ENCODE assay signal across 23 cellular contexts in genomic region chr4:73706811-73707210, GRCh38.
"Had no signal": no experiment of that assay in that cellular context is flagged by ENCODE, and none has a peak within 500 bp of the region (broad histone marks: within the 10 kb centered on the region; RNA-seq: fewer than 3 reads in every experiment).

No MANE protein-coding gene starts in this region.

- H3K36me3 Mint-ChIP-seq: activated naive CD4-positive, alpha-beta T cell treated with anti-CD3 and anti-CD28 coated beads, Interleukin-2, amount 10 ng/mL, durations not matched to agents 7 days and 5 days; activated naive CD8-positive, alpha-beta T cell treated with anti-CD3 and anti-CD28 coated beads, Interleukin-2, amount 10 ng/mL, durations not matched to agents 7 days and 5 days; natural killer cell; neural progenitor cell had no signal

- H3K4me1 Mint-ChIP-seq: activated naive CD4-positive, alpha-beta T cell treated with anti-CD3 and anti-CD28 coated beads, Interleukin-2, amount 10 ng/mL, durations not matched to agents 7 days and 5 days; natural killer cell had no signal

- H3K9ac ChIP-seq: neural progenitor cell had no signal

- H2AFZ ChIP-seq: neural progenitor cell had no signal

- ATAC-seq: left lung, lower lobe of right lung, natural killer cell, upper lobe of right lung had no signal

- H3K9me3 ChIP-seq: esophagus muscularis mucosa, left lung, lower lobe of right lung, right atrium auricular region, suprapubic skin, tibial artery, upper lobe of right lung had no signal

- H3K27ac Mint-ChIP-seq: activated CD4-positive, alpha-beta memory T cell treated with anti-CD3 and anti-CD28 coated beads, Interleukin-2, amount 10 ng/mL, durations not matched to agents 7 days and 5 days; activated CD4-positive, alpha-beta T cell treated with anti-CD3 and anti-CD28 coated beads, Interleukin-2, amount 10 ng/mL, durations not matched to agents 7 days and 5 days; activated naive CD4-positive, alpha-beta T cell treated with anti-CD3 and anti-CD28 coated beads, Interleukin-2, amount 10 ng/mL, durations not matched to agents 7 days and 5 days; activated naive CD8-positive, alpha-beta T cell treated with anti-CD3 and anti-CD28 coated beads, Interleukin-2, amount 10 ng/mL, durations not matched to agents 7 days and 5 days; activated T-cell treated with anti-CD3 and anti-CD28 coated beads, Interleukin-2, amount 50 U/mL, for 24 hours; natural killer cell; neural progenitor cell had no signal

- H3K27me3 ChIP-seq: esophagus muscularis mucosa, left lung, neural progenitor cell, right atrium auricular region, suprapubic skin, tibial artery, upper lobe of right lung had no signal

- H3K27me3 Mint-ChIP-seq: activated CD4-positive, alpha-beta memory T cell treated with anti-CD3 and anti-CD28 coated beads, Interleukin-2, amount 10 ng/mL, durations not matched to agents 7 days and 5 days; activated CD4-positive, alpha-beta T cell treated with anti-CD3 and anti-CD28 coated beads, Interleukin-2, amount 10 ng/mL, durations not matched to agents 7 days and 5 days; activated naive CD8-positive, alpha-beta T cell treated with anti-CD3 and anti-CD28 coated beads, Interleukin-2, amount 10 ng/mL, durations not matched to agents 7 days and 5 days had no signal

- H3K4me2 ChIP-seq: neural progenitor cell had no signal

- H3K4me3 Mint-ChIP-seq: activated CD4-positive, alpha-beta memory T cell treated with anti-CD3 and anti-CD28 coated beads, Interleukin-2, amount 10 ng/mL, durations not matched to agents 7 days and 5 days; activated CD4-positive, alpha-beta T cell treated with anti-CD3 and anti-CD28 coated beads, Interleukin-2, amount 10 ng/mL, durations not matched to agents 7 days and 5 days; activated naive CD4-positive, alpha-beta T cell treated with anti-CD3 and anti-CD28 coated beads, Interleukin-2, amount 10 ng/mL, durations not matched to agents 7 days and 5 days; activated naive CD8-positive, alpha-beta T cell treated with anti-CD3 and anti-CD28 coated beads, Interleukin-2, amount 10 ng/mL, durations not matched to agents 7 days and 5 days; activated T-cell treated with anti-CD3 and anti-CD28 coated beads, Interleukin-2, amount 50 U/mL, for 24 hours; natural killer cell; neural progenitor cell had no signal

- H3K9me3 Mint-ChIP-seq: activated CD4-positive, alpha-beta T cell treated with anti-CD3 and anti-CD28 coated beads, Interleukin-2, amount 10 ng/mL, durations not matched to agents 7 days and 5 days; activated naive CD4-positive, alpha-beta T cell treated with anti-CD3 and anti-CD28 coated beads, Interleukin-2, amount 10 ng/mL, durations not matched to agents 7 days and 5 days; activated naive CD8-positive, alpha-beta T cell treated with anti-CD3 and anti-CD28 coated beads, Interleukin-2, amount 10 ng/mL, durations not matched to agents 7 days and 5 days; activated T-cell treated with anti-CD3 and anti-CD28 coated beads, Interleukin-2, amount 50 U/mL, for 24 hours; neural progenitor cell had no signal

- H3K4me3 ChIP-seq: esophagus muscularis mucosa, left lung, lower lobe of right lung, neural progenitor cell, right atrium auricular region, suprapubic skin, tibial artery, upper lobe of right lung had no signal

- DNase-seq: activated CD4-positive, alpha-beta memory T cell treated with anti-CD3 and anti-CD28 coated beads, Interleukin-2, amount 10 ng/mL, durations not matched to agents 7 days and 5 days; activated CD4-positive, alpha-beta T cell treated with anti-CD3 and anti-CD28 coated beads, Interleukin-2, amount 10 ng/mL, durations not matched to agents 7 days and 5 days; activated CD4-positive, CD25-positive, alpha-beta regulatory T cell treated with anti-CD3 and anti-CD28 coated beads, Interleukin-2, amount 50 U/mL, for 72 hours; activated CD8-positive, alpha-beta memory T cell treated with anti-CD3 and anti-CD28 coated beads, Interleukin-2, amount 50 U/mL, for 48 hours; activated gamma-delta T cell; activated naive CD4-positive, alpha-beta T cell treated with anti-CD3 and anti-CD28 coated beads, Interleukin-2, amount 10 ng/mL, durations not matched to agents 7 days and 5 days; activated naive CD8-positive, alpha-beta T cell treated with anti-CD3 and anti-CD28 coated beads, Interleukin-2, amount 10 ng/mL, durations not matched to agents 7 days and 5 days; activated T-cell treated with anti-CD3 and anti-CD28 coated beads, Interleukin-2, amount 50 U/mL, for 24 hours; amniotic stem cell; central memory CD4-positive, alpha-beta T cell; foreskin melanocyte; left lung; natural killer cell; stimulated activated CD4-positive, alpha-beta T cell treated with anti-CD3 and anti-CD28 coated beads, Interleukin-15, amount 100 ng/mL, for 24 hours; stimulated activated CD4-positive, alpha-beta T cell treated with anti-CD3 and anti-CD28 coated beads, Interleukin-2, amount 100 ng/mL, for 24 hours; stimulated activated naive CD4-positive, alpha-beta T cell; tibial artery; upper lobe of right lung had no signal

- H3K27ac ChIP-seq: esophagus muscularis mucosa, lower lobe of right lung, neural progenitor cell, right atrium auricular region, suprapubic skin, tibial artery, upper lobe of right lung had no signal

- H3K36me3 ChIP-seq: esophagus muscularis mucosa, left lung, lower lobe of right lung, neural progenitor cell, right atrium auricular region, suprapubic skin, tibial artery, upper lobe of right lung had no signal

- H3K4me1 ChIP-seq: neural progenitor cell had no signal
